Comparison of ENCODE assay signal across 29 cellular contexts in the genomic region with DNA sequence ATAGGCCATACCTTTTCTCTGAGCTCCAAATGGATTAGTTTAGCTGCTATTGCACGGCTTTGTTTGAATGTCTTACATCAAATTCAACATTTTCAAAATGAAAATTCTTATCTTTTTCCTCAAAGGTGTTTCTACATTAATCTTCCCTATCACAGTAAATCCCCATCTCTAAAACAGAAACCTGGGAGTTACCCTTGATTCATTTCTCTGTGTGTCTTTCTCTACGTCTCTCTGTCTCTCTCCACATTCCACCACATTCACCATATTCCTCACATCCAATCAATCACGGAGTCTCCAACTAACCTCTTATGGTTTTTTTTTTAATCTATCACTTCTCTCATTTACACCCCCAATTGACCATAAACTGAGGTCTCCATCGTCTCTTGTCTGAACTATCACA. TPM values are rescaled to one million over a fixed set of nuclear protein-coding genes. Genes with fewer than 3 reads are reported as not detected.
"Had no signal": no experiment of that assay in that cellular context is flagged by ENCODE, and none has a peak within 500 bp of the region (broad histone marks: within the 10 kb centered on the region; RNA-seq: fewer than 3 reads in every experiment).

No MANE protein-coding gene starts in this region.

- H3K9me3 ChIP-seq: ascending aorta had no signal

- ATAC-seq: activated CD8-positive, alpha-beta T cell treated with anti-CD3 and anti-CD28 coated beads for 36 hours; activated naive CD8-positive, alpha-beta T cell treated with anti-CD3 and anti-CD28 coated beads, Interleukin-2, amount 50 U/mL, for 24 hours had no signal

- DNase-seq: activated B cell treated with CpG ODN at 0.5 μM for 24 hours; activated CD4-positive, alpha-beta memory T cell treated with anti-CD3 and anti-CD28 coated beads for 36 hours; activated CD4-positive, alpha-beta T cell treated with anti-CD3 and anti-CD28 coated beads for 4 hours; activated CD4-positive, alpha-beta T cell treated with anti-CD3 and anti-CD28 coated beads, Interleukin-2, amount 10 ng/mL, durations not matched to agents 24 days and 14 days; activated CD4-positive, alpha-beta T cell treated with anti-CD3 and anti-CD28 coated beads, Interleukin-2, amount 50 U/mL, for 1 hour; activated CD4-positive, alpha-beta T cell treated with anti-CD3 and anti-CD28 coated beads, Interleukin-2, amount 50 U/mL, for 4 hours; activated CD4-positive, CD25-positive, alpha-beta regulatory T cell treated with anti-CD3 and anti-CD28 coated beads, Interleukin-2, amount 50 U/mL, for 72 hours; activated CD8-positive, alpha-beta memory T cell treated with anti-CD3 and anti-CD28 coated beads, Interleukin-2, amount 50 U/mL, for 4 hours; activated CD8-positive, alpha-beta T cell treated with anti-CD3 and anti-CD28 coated beads for 36 hours; activated effector memory CD4-positive, alpha-beta T cell treated with Interleukin-2 at 50 U/mL for 16 hours; activated gamma-delta T cell; activated naive CD4-positive, alpha-beta T cell treated with anti-CD3 and anti-CD28 coated beads, Interleukin-2, amount 10 ng/mL, durations not matched to agents 7 days and 5 days; activated naive CD4-positive, alpha-beta T cell treated with Interleukin-2 at 50 U/mL for 16 hours; activated naive CD8-positive, alpha-beta T cell treated with anti-CD3 and anti-CD28 coated beads, Interleukin-2, amount 10 ng/mL, durations not matched to agents 7 days and 5 days; activated naive CD8-positive, alpha-beta T cell treated with anti-CD3 and anti-CD28 coated beads, Interleukin-2, amount 50 U/mL, for 24 hours; activated T-cell treated with anti-CD3 and anti-CD28 coated beads, Interleukin-2, amount 50 U/mL, for 24 hours; activated T-cell treated with anti-CD3 and anti-CD28 coated beads, Interleukin-2, amount 50 U/mL, for 48 hours; amygdala; anterior cingulate cortex; caudate nucleus; cerebellar nuclear complex; T-helper 2 cell; T-helper 9 cell had no signal

- H3K36me3 ChIP-seq: ascending aorta, cardiac muscle cell had no signal

- H3K27ac ChIP-seq: cardiac muscle cell, VCaP had no signal

- FAIRE-seq: bronchial epithelial cell, TTC549 had no signal

- H3K4me3 ChIP-seq: ascending aorta, cardiac muscle cell had no signal

- H3K27me3 ChIP-seq: ascending aorta had no signal

RNA-seq across cellular contexts. Expression of gene PTGER3, which starts 24.1 kb away (rescaled TPM):
- total RNA-seq: activated CD4-positive, alpha-beta memory T cell treated with anti-CD3 and anti-CD28 coated beads for 36 hours; activated CD8-positive, alpha-beta memory T cell treated with anti-CD3 and anti-CD28 coated beads for 36 hours; activated CD8-positive, alpha-beta T cell treated with anti-CD3 and anti-CD28 coated beads for 36 hours had no signal
